ENCODE assay signal across 1 cellular context in genomic region chr7:142720140-142720773, GRCh38.
TF ChIP-seq lines count a peak whose summit lies in the region.

No MANE protein-coding gene starts in this region.

TF ChIP-seq in GM23338, 12 proteins besides CTCF, POLR2A, EP300 and RAD21 (continued from another document):
- TF ChIP-seq REST (IDR thresholded peaks at IDR 0.05; ENCODE audit: unreplicated experiment) = no peak
- no peak for TF ChIP-seq ZNF331 (CRISPR knock-in tag; IDR thresholded peaks at IDR 0.05; ENCODE audit: low read depth)
- TF ChIP-seq ZNF114 (CRISPR knock-in tag; IDR thresholded peaks at IDR 0.05) = no peak
- no peak for TF ChIP-seq STAT1 (IDR thresholded peaks at IDR 0.05; ENCODE audit: unreplicated experiment)
- no peak for TF ChIP-seq ZNF462 (CRISPR knock-in tag; IDR thresholded peaks at IDR 0.05)
